8 cellular contexts compared by ENCODE assay signal in genomic region chr18:79524181-79525078, GRCh38.
DNase-seq lines count a peak whose midpoint lies in the region; ATAC-seq and TF ChIP-seq lines count a peak whose summit lies in the region.

No MANE protein-coding gene starts in this region.

- peaks cover 0 to 9% (median 0%) of the 10 kb centered on the region in 7 donors for H3K9me3 Mint-ChIP-seq in CD14-positive monocyte

- intact Hi-C loops in CD14-positive monocyte (cut with micrococcal nuclease): no loop called here

- peaks cover 24 to 49% (median 27%) of the 10 kb centered on the region in 3 donors for H3K27me3 Mint-ChIP-seq in CD14-positive monocyte (ENCODE audit: low read depth in 3 of 3)

- peak; percentile 39 for DNase-seq in CD14-positive monocyte (ENCODE audit: low spot score)
- peak; percentile 56 for DNase-seq in KG1 (lab: John Stamatoyannopoulos, UW)
- DNase-seq in activated T-helper 9 cell treated with anti-CD3 and anti-CD28 coated beads, Interleukin-2, amount 50 U/mL, for 16 hours (ENCODE audit: low read depth): peak; percentile 48
- DNase-seq in stimulated activated CD4-positive, alpha-beta T cell treated with anti-CD3 and anti-CD28 coated beads, Interleukin-2, amount 100 ng/mL, for 24 hours: peak; percentile 61 to 69
- no peak for DNase-seq in NCI-H1694 treated with DMSO at 0.1 percent for 48 hours (lab: John Stamatoyannopoulos, UW)
- DNase-seq in KBM-7: no peak
- no peak for DNase-seq in SW 1271 (lab: John Stamatoyannopoulos, UW)

- H3K4me3 Mint-ChIP-seq in CD14-positive monocyte: peak overlapping the region in 1 of 2 donors; percentile 72

- peaks cover 25% of the 10 kb centered on the region for H3K4me1 Mint-ChIP-seq in CD14-positive monocyte

- in situ Hi-C loops in KBM-7 (cut with MboI; ENCODE audit: low pct_unique_long_range_greater_than_20kb, low sequenced_read_pairs): loop anchor here (10.0 kb wide), 1 partner anchor 140 kb away; no protein-coding TSS in a partner anchor

- H3K36me3 Mint-ChIP-seq in CD14-positive monocyte: peaks cover 27 to 30% of the 10 kb centered on the region in 2 donors

- no peak for TF ChIP-seq CTCF in CD14-positive monocyte (IDR thresholded peaks at IDR 0.05)

- peak overlapping the region in 1 of 7 donors; percentile 72 for H3K27ac Mint-ChIP-seq in CD14-positive monocyte

- peak; percentile 41 for ATAC-seq in GM21526 (IDR thresholded peaks at IDR 0.05; ENCODE audit: low FRiP score, unreplicated experiment)

Comparison
In these comparisons a context has a peak if more than half of its experiments do, and no peak if none do; other contexts are left out.
1. DNase-seq: peak in CD14-positive monocyte (single experiment), KG1 (single experiment), activated T-helper 9 cell treated with anti-CD3 and anti-CD28 coated beads, Interleukin-2, amount 50 U/mL, for 16 hours (single experiment) and stimulated activated CD4-positive, alpha-beta T cell treated with anti-CD3 and anti-CD28 coated beads, Interleukin-2, amount 100 ng/mL, for 24 hours (2 of 2); none in NCI-H1694 treated with DMSO at 0.1 percent for 48 hours (single experiment), KBM-7 (single experiment) and SW 1271 (0 of 2).